In genomic region chr22:46612904-46613605, GRCh38 we compare ENCODE assay signal across 8 cellular contexts. TPM values are rescaled to one million over a fixed set of nuclear protein-coding genes. Genes with fewer than 3 reads are reported as not detected.
DNase-seq lines count a peak whose midpoint lies in the region; FAIRE-seq and TF ChIP-seq lines count a peak whose summit lies in the region.

No MANE protein-coding gene starts in this region.

- H3K4me1 ChIP-seq in esophagus squamous epithelium (peaks cover 2 to 64% (median 18%) of the 10 kb centered on the region in 3 donors), vagina (peaks cover 29% of the 10 kb centered on the region), tibial nerve (peaks cover 0 to 44% (median 23%) of the 10 kb centered on the region in 4 donors)

- H3K9me3 ChIP-seq in esophagus squamous epithelium (no peaks in the 10 kb centered on the region), vagina (no peaks in the 10 kb centered on the region), tibial nerve (no peaks in the 10 kb centered on the region)

- H3K27ac ChIP-seq in esophagus squamous epithelium = peak overlapping the region in 2 of 4 donors; percentile 11 to 34
- H3K27ac ChIP-seq in vagina = no peak overlapping the region
- H3K27ac ChIP-seq in tibial nerve = peak overlapping the region in 2 of 4 donors; percentile 47 to 66

- FAIRE-seq in GM12891 (lab: Jason Lieb, UNC) = no peak

- TF ChIP-seq POLR2A in esophagus squamous epithelium (IDR thresholded peaks at IDR 0.05) = no peak
- TF ChIP-seq POLR2A in GM12891 (IDR thresholded peaks at IDR 0.05; ENCODE audit: low read depth, low read length) = no peak
- TF ChIP-seq POLR2A in vagina (IDR thresholded peaks at IDR 0.05) = no peak
- no peak for TF ChIP-seq POLR2A in tibial nerve (IDR thresholded peaks at IDR 0.05)

- WGBS in esophagus squamous epithelium, 2 donors = 49 to 60% methylated on average over 1 to 11 of the region's 23 CpGs
- 45 to 50% methylated on average over 17 to 19 of the region's 23 CpGs for WGBS in tibial nerve, 2 donors

- no peaks in the 10 kb centered on the region for H3K27me3 ChIP-seq in esophagus squamous epithelium
- H3K27me3 ChIP-seq in vagina = no peaks in the 10 kb centered on the region
- H3K27me3 ChIP-seq in tibial nerve = no peaks in the 10 kb centered on the region

- no peak for TF ChIP-seq EP300 in tibial nerve (IDR thresholded peaks at IDR 0.05)

- H3K36me3 ChIP-seq in esophagus squamous epithelium (no peaks in the 10 kb centered on the region), vagina (no peaks in the 10 kb centered on the region), tibial nerve (no peaks in the 10 kb centered on the region)

- TF ChIP-seq CTCF in GM12875 (IDR thresholded peaks at IDR 0.05; ENCODE audit: borderline replicate concordance, insufficient read depth, low read depth, low read length) (no peak), esophagus squamous epithelium (IDR thresholded peaks at IDR 0.05) (no peak), vagina (IDR thresholded peaks at IDR 0.05) (no peak), tibial nerve (IDR thresholded peaks at IDR 0.05) (no peak)

- H3K4me3 ChIP-seq in GM12875 (ENCODE audit: low read depth, low read length) (peak overlapping the region; percentile 57), esophagus squamous epithelium (peak overlapping the region in 3 of 4 donors; percentile 22 to 43 (median 24)), vagina (no peak overlapping the region), tibial nerve (peak overlapping the region in 1 of 4 donors; percentile 20)

- intact Hi-C loops in esophagus squamous epithelium (cut with DNase I) (no loop called here), vagina (cut with DNase I) (no loop called here)

- DNase-seq in activated CD4-positive, alpha-beta T cell treated with anti-CD3 and anti-CD28 coated beads, Interleukin-2, amount 50 U/mL, for 4 hours = peak; percentile 29 to 31
- no peak for DNase-seq in esophagus squamous epithelium (lab: John Stamatoyannopoulos, UW)
- DNase-seq in stimulated activated CD4-positive, alpha-beta T cell treated with anti-CD3 and anti-CD28 coated beads, Interleukin-1b, Interleukin-23, amount 100 ng/mL, for 48 hours = peak; percentile 46
- no peak for DNase-seq in GM12891 (ENCODE audit: insufficient read length, low spot score)
- no peak for DNase-seq in NCI-H1417 (lab: John Stamatoyannopoulos, UW)
- no peak for DNase-seq in vagina (ENCODE audit: extremely low spot score in 2 of 2)
- no peak for DNase-seq in tibial nerve (ENCODE audit: low spot score in 2 of 2)

TF ChIP-seq in GM12891, 5 proteins besides CTCF, POLR2A, EP300 and RAD21:
- TF ChIP-seq POLR2AphosphoS5 (IDR thresholded peaks at IDR 0.05; ENCODE audit: low read depth, low read length) (no peak), TAF1 (IDR thresholded peaks at IDR 0.05; ENCODE audit: low read depth, low read length) (no peak), SPI1 (IDR thresholded peaks at IDR 0.05; ENCODE audit: low read depth, low read length) (no peak), POU2F2 (IDR thresholded peaks at IDR 0.05; ENCODE audit: low read depth, low read length) (no peak), PAX5 (IDR thresholded peaks at IDR 0.05; ENCODE audit: insufficient read depth, low read length, severe bottlenecking) (no peak)

RNA-seq across cellular contexts. Expression of gene GRAMD4, which starts 7.1 kb away (rescaled TPM):
- total RNA-seq in esophagus squamous epithelium (100 to 1,000 TPM in 1 of 4 donors, 10 to 100 TPM in 3; 27.0 to 122 (median 33.3) TPM), vagina (28.7 TPM), tibial nerve (100 to 1,000 TPM in 1 of 4 donors, 10 to 100 TPM in 3; 18.2 to 299 (median 54.3) TPM)
- polyA plus RNA-seq in GM12891 (2012; ENCODE audit: low read depth, missing spikeins) = 8.7 TPM

Comparison
In these comparisons a context has a peak if more than half of its experiments do, and no peak if none do; other contexts are left out.
1. H3K4me3 ChIP-seq: peak in GM12875 (single experiment) and esophagus squamous epithelium (3 of 4); none in vagina (0 of 2).
2. DNase-seq: peak in activated CD4-positive, alpha-beta T cell treated with anti-CD3 and anti-CD28 coated beads, Interleukin-2, amount 50 U/mL, for 4 hours (2 of 2) and stimulated activated CD4-positive, alpha-beta T cell treated with anti-CD3 and anti-CD28 coated beads, Interleukin-1b, Interleukin-23, amount 100 ng/mL, for 48 hours (single experiment); none in esophagus squamous epithelium (single experiment), GM12891 (single experiment), NCI-H1417 (0 of 3), vagina (0 of 2) and tibial nerve (0 of 2).